In genomic region chr19:10602330-10603083, GRCh38 we compare ENCODE assay signal across 8 cellular contexts. TPM values are rescaled to one million over a fixed set of nuclear protein-coding genes. Genes with fewer than 3 reads are reported as not detected.
DNase-seq lines count a peak whose midpoint lies in the region; ATAC-seq and TF ChIP-seq lines count a peak whose summit lies in the region.

No MANE protein-coding gene starts in this region.

- CTCF ChIA-PET in PC-3 (lab: Charles Lee) = interaction anchor here (0.5 to 1.0 kb wide), 4 partner anchors 21 to 186 kb away, joined by 3 to 5 read pairs (median 3); no protein-coding TSS in a partner anchor

- POLR2A ChIA-PET in PC-3 (lab: Charles Lee; ENCODE audit: unreplicated experiment) = no interaction called here

- no peaks in the 10 kb centered on the region for H3K9me2 ChIP-seq in PC-3 (replicated peaks; ENCODE audit: low read length)

- H3K9ac ChIP-seq in PC-3 (ENCODE audit: low read length) = peak overlapping the region; percentile 40; the same call in 1 of the 2 replicates

- H3K27ac ChIP-seq in PC-3 (ENCODE audit: low read length) (no peak overlapping the region), esophagus muscularis mucosa (replicated peaks in 1 of 4) (peak overlapping the region; percentile 85 to 90 (median 88)), muscle layer of duodenum (ENCODE audit: low read length) (peak overlapping the region; percentile 83)

- H3K9me3 ChIP-seq in PC-3 (ENCODE audit: low read length) (no peaks in the 10 kb centered on the region), esophagus muscularis mucosa (no peaks in the 10 kb centered on the region), muscle layer of duodenum (ENCODE audit: control insufficient read depth in 1 of 2, low read length in 2 of 2) (no peaks in the 10 kb centered on the region)

- H4K20me1 ChIP-seq in PC-3 (ENCODE audit: low read length) = no peaks in the 10 kb centered on the region

- DNase-seq in AG10803 (ENCODE audit: low read depth) = peak; percentile 62
- DNase-seq in PC-3 = peak; percentile 81
- DNase-seq in activated T-cell treated with anti-CD3 and anti-CD28 coated beads, Interleukin-2, amount 50 U/mL, for 4 hours = peak; percentile 90
- DNase-seq in esophagus muscularis mucosa (ENCODE audit: extremely low spot score) = peak; percentile 97
- DNase-seq in stimulated activated CD8-positive, alpha-beta memory T cell treated with anti-CD3 and anti-CD28 coated beads, Interleukin-7, amount 100 ng/mL, for 24 hours (ENCODE audit: low read depth) = peak; percentile 73

- no peaks in the 10 kb centered on the region for H3K27me3 Mint-ChIP-seq in activated T-cell treated with anti-CD3 and anti-CD28 coated beads, Interleukin-2, amount 50 U/mL, for 4 hours (ENCODE audit: low read depth)

- H3K4me1 Mint-ChIP-seq in activated T-cell treated with anti-CD3 and anti-CD28 coated beads, Interleukin-2, amount 50 U/mL, for 4 hours (ENCODE audit: low read depth) = peaks cover 27% of the 10 kb centered on the region

- WGBS in esophagus muscularis mucosa = 0% methylated on average over 26 of the region's 76 CpGs

- H3K4me1 ChIP-seq in PC-3 (ENCODE audit: insufficient read depth, low read length) = peaks cover 18% of the 10 kb centered on the region
- H3K4me1 ChIP-seq in esophagus muscularis mucosa = peaks cover 20 to 33% (median 27%) of the 10 kb centered on the region in 4 donors
- peaks cover 0 to 16% of the 10 kb centered on the region in 2 donors for H3K4me1 ChIP-seq in muscle layer of duodenum (ENCODE audit: control insufficient read depth in 1 of 2, insufficient read depth in 2 of 2, low read length in 2 of 2)

- peak overlapping the region; percentile 93 for H3K4me3 ChIP-seq in AG10803 (ENCODE audit: low read length)
- peak overlapping the region; percentile 92 for H3K4me3 ChIP-seq in PC-3 (ENCODE audit: low read length)
- H3K4me3 ChIP-seq in esophagus muscularis mucosa = peak overlapping the region; percentile 73 to 99 (median 92)
- peak overlapping the region; percentile 78 to 92 for H3K4me3 ChIP-seq in muscle layer of duodenum (ENCODE audit: low read depth in 1 of 2, low read length in 2 of 2)

- peak overlapping the region; percentile 100 for H2AFZ ChIP-seq in PC-3 (ENCODE audit: low read length)

- intact Hi-C loops in PC-3 (cut with micrococcal nuclease) (no loop called here), esophagus muscularis mucosa (cut with DNase I) (no loop called here)

- H3F3A ChIP-seq in PC-3 (ENCODE audit: low read length, unreplicated experiment) = no peaks in the 10 kb centered on the region

- no peak for TF ChIP-seq POLR2A in esophagus muscularis mucosa (IDR thresholded peaks at IDR 0.05; ENCODE audit: low read depth)

- ATAC-seq in GM19023 (IDR thresholded peaks at IDR 0.05; ENCODE audit: unreplicated experiment) = peak; percentile 64
- peak; percentile 47 for ATAC-seq in HG03571 (IDR thresholded peaks at IDR 0.05; ENCODE audit: unreplicated experiment)
- peak; percentile 97 for ATAC-seq in PC-3
- peak; percentile 87 for ATAC-seq in activated T-cell treated with anti-CD3 and anti-CD28 coated beads, Interleukin-2, amount 50 U/mL, for 4 hours

- no peaks in the 10 kb centered on the region for H3K27me3 ChIP-seq in PC-3 (ENCODE audit: low read length)
- H3K27me3 ChIP-seq in esophagus muscularis mucosa = peaks cover 0 to 12% (median 0%) of the 10 kb centered on the region in 4 donors
- no peaks in the 10 kb centered on the region for H3K27me3 ChIP-seq in muscle layer of duodenum (ENCODE audit: low read depth, low read length)

- no peaks in the 10 kb centered on the region for H3K9me3 Mint-ChIP-seq in activated T-cell treated with anti-CD3 and anti-CD28 coated beads, Interleukin-2, amount 50 U/mL, for 4 hours

- no TSS peak for BruUV-seq in PC-3 (replicated peaks; lab: Mats Ljungman, UMichigan)

- no peaks in the 10 kb centered on the region for H3K79me2 ChIP-seq in PC-3 (ENCODE audit: low read length)

- no peak for TF ChIP-seq EP300 in esophagus muscularis mucosa (IDR thresholded peaks at IDR 0.05)

- H3K36me3 Mint-ChIP-seq in activated T-cell treated with anti-CD3 and anti-CD28 coated beads, Interleukin-2, amount 50 U/mL, for 4 hours (ENCODE audit: insufficient read depth) = peaks cover 3% of the 10 kb centered on the region

- H3K36me3 ChIP-seq in PC-3 (ENCODE audit: low read depth, low read length) (no peaks in the 10 kb centered on the region), esophagus muscularis mucosa (no peaks in the 10 kb centered on the region), muscle layer of duodenum (ENCODE audit: control insufficient read depth in 1 of 2, insufficient read depth in 2 of 2, low read length in 2 of 2) (peaks cover 0 to 9% of the 10 kb centered on the region in 2 donors)

- H3K4me3 Mint-ChIP-seq in activated T-cell treated with anti-CD3 and anti-CD28 coated beads, Interleukin-2, amount 50 U/mL, for 4 hours = peak overlapping the region; percentile 95

- TF ChIP-seq CTCF in AG10803 (conservative IDR thresholded peaks at IDR 0.05; ENCODE audit: low read length) (no peak; the same call in 1 of the 2 replicates), PC-3 (conservative IDR thresholded peaks at IDR 0.05; ENCODE audit: low read depth, low read length) (no peak), esophagus muscularis mucosa (IDR thresholded peaks at IDR 0.05) (no peak)

- H3K4me2 ChIP-seq in PC-3 (ENCODE audit: low read length) = peak overlapping the region; percentile 100

RNA-seq across cellular contexts. Expression of gene AP1M2, which starts 15.4 kb away (rescaled TPM):
- total RNA-seq in PC-3 (2014; rRNA removed) (43.9 and 50.0 TPM in 2 replicates), esophagus muscularis mucosa (not detected)
- under 1 TPM in 2 of 3 donors, not detected in 1; 0.43 to 0.95 TPM for total RNA-seq in activated T-cell treated with anti-CD3 and anti-CD28 coated beads, Interleukin-2, amount 50 U/mL, for 4 hours

RNA-seq across cellular contexts. Expression of gene SLC44A2, which starts 22.8 kb away (rescaled TPM):
- 63.9 and 87.3 TPM in 2 replicates for total RNA-seq in PC-3 (2014; rRNA removed)
- 10 to 100 TPM; 41.5 to 45.8 (median 44.3) TPM for total RNA-seq in activated T-cell treated with anti-CD3 and anti-CD28 coated beads, Interleukin-2, amount 50 U/mL, for 4 hours
- 10 to 100 TPM; 26.2 to 71.2 (median 46.1) TPM for total RNA-seq in esophagus muscularis mucosa

RNA-seq across cellular contexts. Expression of gene CDKN2D, which starts 33.7 kb away (rescaled TPM):
- total RNA-seq in PC-3 (2014; rRNA removed) (17.1 and 22.5 TPM in 2 replicates), esophagus muscularis mucosa (10 to 100 TPM; 11.2 to 30.0 (median 18.3) TPM)
- 10 to 100 TPM; 15.3 to 19.8 (median 19.7) TPM for total RNA-seq in activated T-cell treated with anti-CD3 and anti-CD28 coated beads, Interleukin-2, amount 50 U/mL, for 4 hours

RNA-seq across cellular contexts. Expression of gene KRI1, which starts 36.7 kb away (rescaled TPM):
- total RNA-seq in PC-3 (2014; rRNA removed) (52.9 and 72.6 TPM in 2 replicates), esophagus muscularis mucosa (10 to 100 TPM; 13.7 to 23.9 (median 16.0) TPM)
- total RNA-seq in activated T-cell treated with anti-CD3 and anti-CD28 coated beads, Interleukin-2, amount 50 U/mL, for 4 hours = 10 to 100 TPM; 74.2 to 95.4 (median 87.4) TPM

RNA-seq across cellular contexts. Expression of gene ILF3, which starts 51.6 kb away (rescaled TPM):
- total RNA-seq in PC-3 (2014; rRNA removed) (322 and 441 TPM in 2 replicates), esophagus muscularis mucosa (100 to 1,000 TPM in 3 of 4 donors, 10 to 100 TPM in 1; 79.2 to 127 (median 102) TPM)
- total RNA-seq in activated T-cell treated with anti-CD3 and anti-CD28 coated beads, Interleukin-2, amount 50 U/mL, for 4 hours = 100 to 1,000 TPM; 651 to 686 (median 684) TPM

Comparison
In these comparisons a context has a peak if more than half of its experiments do, and no peak if none do; other contexts are left out.
1. ATAC-seq: peak in every context shown above with its lines; median percentile 97 in PC-3; 87 in activated T-cell treated with anti-CD3 and anti-CD28 coated beads, Interleukin-2, amount 50 U/mL, for 4 hours; 64 in GM19023; 47 in HG03571.
2. RNA of gene AP1M2, which starts 15.4 kb away (total RNA-seq): 43.9 to 50.0 TPM in PC-3; 0.43 to 0.95 TPM in activated T-cell treated with anti-CD3 and anti-CD28 coated beads, Interleukin-2, amount 50 U/mL, for 4 hours and not detected in esophagus muscularis mucosa; every median in the first group is over 10 times any median in the second.
3. Peak in every context shown above with its lines, with median percentiles within 50 percentile points of each other: DNase-seq and H3K4me3 ChIP-seq.